In the genomic region with DNA sequence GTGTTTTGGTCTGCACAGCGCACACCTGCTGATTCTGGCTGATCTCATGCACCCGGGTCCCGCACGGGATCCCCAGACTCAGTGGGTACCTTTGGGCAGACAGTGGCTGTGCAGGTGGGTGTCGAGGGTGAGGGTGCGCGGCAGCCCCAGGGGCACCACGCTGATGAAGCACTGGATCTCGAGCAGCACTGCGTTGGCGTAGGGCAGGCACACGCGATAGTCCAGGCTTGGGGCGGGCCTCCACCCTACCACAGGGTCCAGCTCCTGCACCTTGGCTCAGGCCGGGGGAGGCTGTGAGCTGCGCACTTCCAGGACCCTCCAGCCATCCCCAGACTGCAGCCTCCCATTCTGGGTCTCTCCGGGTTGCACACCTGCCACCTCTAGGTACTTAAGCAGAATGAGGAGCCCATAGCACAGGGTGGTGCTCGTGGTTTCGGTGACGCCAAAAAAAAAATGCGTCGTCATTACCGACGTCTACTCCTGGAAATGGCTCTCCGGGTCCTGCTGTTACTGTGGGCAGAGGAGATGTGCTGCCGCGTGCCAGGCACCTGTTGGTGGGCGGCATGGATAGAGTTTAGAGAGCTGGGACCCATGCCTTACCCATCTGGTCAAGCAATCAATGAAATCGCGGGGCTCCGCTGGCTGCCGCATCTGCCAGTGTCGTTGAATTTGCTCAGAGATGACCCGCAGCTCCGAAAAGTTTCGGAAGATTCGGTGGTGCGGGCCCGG, we compare ENCODE assay signal across 11 cellular contexts. TPM values are rescaled to one million over a fixed set of nuclear protein-coding genes. Genes with fewer than 3 reads are reported as not detected.
DNase-seq lines count a peak whose midpoint lies in the region; ATAC-seq lines count a peak whose summit lies in the region.
"Had no signal": no experiment of that assay in that cellular context is flagged by ENCODE, and none has a peak within 500 bp of the region (broad histone marks: within the 10 kb centered on the region; RNA-seq: fewer than 3 reads in every experiment).

No MANE protein-coding gene starts in this region.

- peaks cover 39% of the 10 kb centered on the region for H3K4me1 Mint-ChIP-seq in T-helper 2 cell treated with Interferon-gamma antibody and Interleukin-4, amounts not matched to agents 5 μg/mL and 100 μg/mL, for 36 hours (ENCODE audit: low read depth)
- peaks cover 69% of the 10 kb centered on the region for H3K4me1 Mint-ChIP-seq in activated CD4-positive, alpha-beta memory T cell treated with anti-CD3 and anti-CD28 coated beads, Interleukin-2, amount 10 ng/mL, durations not matched to agents 7 days and 5 days
- peaks cover 76% of the 10 kb centered on the region for H3K4me1 Mint-ChIP-seq in stimulated activated effector memory CD8-positive, alpha-beta T cell treated with anti-CD3 and anti-CD28 coated beads, Interleukin-12 subunit alpha, Interleukin-12 subunit beta, amount 100 ng/mL, for 72 hours

- no peaks in the 10 kb centered on the region for H3K9me3 Mint-ChIP-seq in T-helper 2 cell treated with Interferon-gamma antibody and Interleukin-4, amounts not matched to agents 5 μg/mL and 100 μg/mL, for 36 hours
- no peaks in the 10 kb centered on the region for H3K9me3 Mint-ChIP-seq in activated CD4-positive, alpha-beta memory T cell treated with anti-CD3 and anti-CD28 coated beads, Interleukin-2, amount 10 ng/mL, durations not matched to agents 7 days and 5 days
- no peaks in the 10 kb centered on the region for H3K9me3 Mint-ChIP-seq in stimulated activated effector memory CD8-positive, alpha-beta T cell treated with anti-CD3 and anti-CD28 coated beads, Interleukin-12 subunit alpha, Interleukin-12 subunit beta, amount 100 ng/mL, for 72 hours

- H3K4me1 ChIP-seq in iPS-18a (ENCODE audit: control insufficient read depth, low read depth, low read length): peaks cover 27% of the 10 kb centered on the region

- H3K27ac Mint-ChIP-seq in T-helper 2 cell treated with Interferon-gamma antibody and Interleukin-4, amounts not matched to agents 5 μg/mL and 100 μg/mL, for 36 hours: no peak overlapping the region
- H3K27ac Mint-ChIP-seq in activated CD4-positive, alpha-beta memory T cell treated with anti-CD3 and anti-CD28 coated beads, Interleukin-2, amount 10 ng/mL, durations not matched to agents 7 days and 5 days: no peak overlapping the region
- no peak overlapping the region for H3K27ac Mint-ChIP-seq in stimulated activated effector memory CD8-positive, alpha-beta T cell treated with anti-CD3 and anti-CD28 coated beads, Interleukin-12 subunit alpha, Interleukin-12 subunit beta, amount 100 ng/mL, for 72 hours

- POLR2A ChIA-PET in activated CD4-positive, alpha-beta memory T cell treated with anti-CD3 and anti-CD28 coated beads, Interleukin-2, amount 10 ng/mL, durations not matched to agents 7 days and 5 days (lab: Charles Lee): no interaction called here

- no peak for DNase-seq in T-helper 2 cell treated with Interferon-gamma antibody and Interleukin-4, amounts not matched to agents 5 μg/mL and 100 μg/mL, for 36 hours (ENCODE audit: low spot score)
- DNase-seq in T-helper 2 cell (no peak), A172 (ENCODE audit: low spot score) (no peak)
- DNase-seq in activated CD4-positive, alpha-beta memory T cell treated with anti-CD3 and anti-CD28 coated beads, Interleukin-2, amount 10 ng/mL, durations not matched to agents 7 days and 5 days: no peak
- no peak for DNase-seq in stimulated activated effector memory CD8-positive, alpha-beta T cell treated with anti-CD3 and anti-CD28 coated beads, Interleukin-12 subunit alpha, Interleukin-12 subunit beta, amount 100 ng/mL, for 72 hours (ENCODE audit: low spot score in 2 of 2)
- DNase-seq: GF-D8, NCI-H510A treated with DMSO at 0.1 percent for 48 hours had no signal

- H3K27ac ChIP-seq in iPS-18a (ENCODE audit: low read length): no peak overlapping the region

- H3K4me3 ChIP-seq in iPS-18a (ENCODE audit: low read length): peak overlapping the region; percentile 51

- peaks cover 28% of the 10 kb centered on the region for H3K36me3 ChIP-seq in iPS-18a (ENCODE audit: control insufficient read depth, low read depth, low read length)

- ATAC-seq in stimulated activated effector memory CD8-positive, alpha-beta T cell treated with anti-CD3 and anti-CD28 coated beads, Interleukin-12 subunit alpha, Interleukin-12 subunit beta, amount 100 ng/mL, for 72 hours: no peak
- ATAC-seq in GM18867 (IDR thresholded peaks at IDR 0.05; ENCODE audit: unreplicated experiment) (no peak), HG03025 (IDR thresholded peaks at IDR 0.05; ENCODE audit: low FRiP score, unreplicated experiment) (no peak)

- H3K9me3 ChIP-seq in iPS-18a (ENCODE audit: control insufficient read depth, low read depth, low read length): no peaks in the 10 kb centered on the region

- peak overlapping the region; percentile 97 for H3K4me3 Mint-ChIP-seq in T-helper 2 cell treated with Interferon-gamma antibody and Interleukin-4, amounts not matched to agents 5 μg/mL and 100 μg/mL, for 36 hours
- peak overlapping the region; percentile 51 for H3K4me3 Mint-ChIP-seq in activated CD4-positive, alpha-beta memory T cell treated with anti-CD3 and anti-CD28 coated beads, Interleukin-2, amount 10 ng/mL, durations not matched to agents 7 days and 5 days
- H3K4me3 Mint-ChIP-seq in stimulated activated effector memory CD8-positive, alpha-beta T cell treated with anti-CD3 and anti-CD28 coated beads, Interleukin-12 subunit alpha, Interleukin-12 subunit beta, amount 100 ng/mL, for 72 hours: peak overlapping the region; percentile 80

- H3K36me3 Mint-ChIP-seq in T-helper 2 cell treated with Interferon-gamma antibody and Interleukin-4, amounts not matched to agents 5 μg/mL and 100 μg/mL, for 36 hours (ENCODE audit: low read depth): peaks cover 37% of the 10 kb centered on the region
- peaks cover 50% of the 10 kb centered on the region for H3K36me3 Mint-ChIP-seq in activated CD4-positive, alpha-beta memory T cell treated with anti-CD3 and anti-CD28 coated beads, Interleukin-2, amount 10 ng/mL, durations not matched to agents 7 days and 5 days (ENCODE audit: low read depth)
- H3K36me3 Mint-ChIP-seq in stimulated activated effector memory CD8-positive, alpha-beta T cell treated with anti-CD3 and anti-CD28 coated beads, Interleukin-12 subunit alpha, Interleukin-12 subunit beta, amount 100 ng/mL, for 72 hours: peaks cover 70% of the 10 kb centered on the region

- CTCF ChIA-PET in activated CD4-positive, alpha-beta memory T cell treated with anti-CD3 and anti-CD28 coated beads, Interleukin-2, amount 10 ng/mL, durations not matched to agents 7 days and 5 days (lab: Charles Lee): no interaction called here

- H3K27me3 ChIP-seq in iPS-18a (ENCODE audit: control insufficient read depth, insufficient read depth, low read length): peaks cover 14% of the 10 kb centered on the region

- peaks cover 24% of the 10 kb centered on the region for H3K27me3 Mint-ChIP-seq in T-helper 2 cell treated with Interferon-gamma antibody and Interleukin-4, amounts not matched to agents 5 μg/mL and 100 μg/mL, for 36 hours (ENCODE audit: low read depth)
- H3K27me3 Mint-ChIP-seq in activated CD4-positive, alpha-beta memory T cell treated with anti-CD3 and anti-CD28 coated beads, Interleukin-2, amount 10 ng/mL, durations not matched to agents 7 days and 5 days: peaks cover 24% of the 10 kb centered on the region

- H3K9ac ChIP-seq in iPS-18a (ENCODE audit: low read length): no peak overlapping the region

RNA-seq across cellular contexts. Expression of a gene that starts 10.5 kb away (rescaled TPM):
- 100 to 1,000 TPM; 127 to 128 TPM for total RNA-seq in activated CD4-positive, alpha-beta memory T cell treated with anti-CD3 and anti-CD28 coated beads, Interleukin-2, amount 10 ng/mL, durations not matched to agents 7 days and 5 days
- total RNA-seq in A172 (2014; rRNA removed; shearing (Covaris generic)): 80.0 and 123 TPM in 2 replicates

RNA-seq across cellular contexts. Expression of a gene that starts 31.5 kb away (rescaled TPM):
- total RNA-seq in activated CD4-positive, alpha-beta memory T cell treated with anti-CD3 and anti-CD28 coated beads, Interleukin-2, amount 10 ng/mL, durations not matched to agents 7 days and 5 days: 10 to 100 TPM; 65.7 to 68.3 TPM
- 10.3 and 19.9 TPM in 2 replicates for total RNA-seq in A172 (2014; rRNA removed; shearing (Covaris generic))

RNA-seq across cellular contexts. Expression of a gene that starts 34.2 kb away (rescaled TPM):
- total RNA-seq in activated CD4-positive, alpha-beta memory T cell treated with anti-CD3 and anti-CD28 coated beads, Interleukin-2, amount 10 ng/mL, durations not matched to agents 7 days and 5 days: not detected
- not detected in 2 replicates for total RNA-seq in A172 (2014; rRNA removed; shearing (Covaris generic))

RNA-seq across cellular contexts. Expression of a gene that starts 40.7 kb away (rescaled TPM):
- not detected for total RNA-seq in activated CD4-positive, alpha-beta memory T cell treated with anti-CD3 and anti-CD28 coated beads, Interleukin-2, amount 10 ng/mL, durations not matched to agents 7 days and 5 days
- total RNA-seq in A172 (2014; rRNA removed; shearing (Covaris generic)): not detected in 2 replicates
- total RNA-seq: smooth muscle cell had no signal

RNA-seq across cellular contexts. Expression of a gene that starts 58.5 kb away (rescaled TPM):
- total RNA-seq in activated CD4-positive, alpha-beta memory T cell treated with anti-CD3 and anti-CD28 coated beads, Interleukin-2, amount 10 ng/mL, durations not matched to agents 7 days and 5 days: 100 to 1,000 TPM; 145 to 151 TPM
- total RNA-seq in A172 (2014; rRNA removed; shearing (Covaris generic)): 64.7 and 87.9 TPM in 2 replicates
